In genomic region chr12:111991535-111991934, GRCh38 we compare ENCODE assay signal across 22 cellular contexts. TPM values are rescaled to one million over a fixed set of nuclear protein-coding genes. Genes with fewer than 3 reads are reported as not detected.
DNase-seq lines count a peak whose midpoint lies in the region; ATAC-seq and TF ChIP-seq lines count a peak whose summit lies in the region.
"Had no signal": no experiment of that assay in that cellular context is flagged by ENCODE, and none has a peak within 500 bp of the region (broad histone marks: within the 10 kb centered on the region; RNA-seq: fewer than 3 reads in every experiment).

No MANE protein-coding gene starts in this region.

- intact Hi-C loops in psoas muscle (cut with DNase I), result no loop called here

- no peak for TF ChIP-seq CTCF in psoas muscle (IDR thresholded peaks at IDR 0.05)

- H3K36me3 ChIP-seq in psoas muscle (ENCODE audit: insufficient read depth in 1 of 2, low read depth in 1 of 2), result peaks cover 0 to 23% of the 10 kb centered on the region in 2 donors

- ATAC-seq in stimulated activated naive CD8-positive, alpha-beta T cell treated with anti-CD3 and anti-CD28 coated beads, Interleukin-15, Interleukin-2, amounts not matched to agents 100 U/mL and 50 U/mL, for 24 hours, result no peak
- ATAC-seq in central memory CD8-positive, alpha-beta T cell (replicated peaks; ENCODE audit: extremely low read depth, poor library complexity, severe bottlenecking), result no peak
- no peak for ATAC-seq in psoas muscle
- ATAC-seq: lower lobe of right lung, PC-3 had no signal

- H3K27me3 ChIP-seq in psoas muscle (ENCODE audit: insufficient read depth in 3 of 3, low read length in 2 of 3), result no peaks in the 10 kb centered on the region
- H3K27me3 ChIP-seq: cardiac muscle cell had no signal

- no peaks in the 10 kb centered on the region for H3K9me3 ChIP-seq in psoas muscle
- H3K9me3 ChIP-seq: lower lobe of right lung had no signal

- peak overlapping the region; percentile 31 for H3K4me3 Mint-ChIP-seq in T-helper 2 cell treated with Interferon-gamma antibody and Interleukin-4, amounts not matched to agents 5 μg/mL and 100 μg/mL, for 36 hours
- no peak overlapping the region for H3K4me3 Mint-ChIP-seq in stimulated activated naive CD8-positive, alpha-beta T cell treated with anti-CD3 and anti-CD28 coated beads, Interleukin-15, Interleukin-2, amounts not matched to agents 100 ng/mL and 50 ng/mL, for 24 hours
- peak overlapping the region; percentile 86 for H3K4me3 Mint-ChIP-seq in central memory CD8-positive, alpha-beta T cell
- H3K4me3 Mint-ChIP-seq: HFFc6 had no signal

- no peaks in the 10 kb centered on the region for H3K4me1 ChIP-seq in psoas muscle

- no peaks in the 10 kb centered on the region for H3K27me3 Mint-ChIP-seq in T-helper 2 cell treated with Interferon-gamma antibody and Interleukin-4, amounts not matched to agents 5 μg/mL and 100 μg/mL, for 36 hours (ENCODE audit: low read depth)
- no peaks in the 10 kb centered on the region for H3K27me3 Mint-ChIP-seq in stimulated activated naive CD8-positive, alpha-beta T cell treated with anti-CD3 and anti-CD28 coated beads, Interleukin-15, Interleukin-2, amounts not matched to agents 100 ng/mL and 50 ng/mL, for 24 hours
- H3K27me3 Mint-ChIP-seq in central memory CD8-positive, alpha-beta T cell, result no peaks in the 10 kb centered on the region
- H3K27me3 Mint-ChIP-seq: progenitor cell of endocrine pancreas had no signal

- DNase-seq in T-helper 2 cell treated with Interferon-gamma antibody and Interleukin-4, amounts not matched to agents 5 μg/mL and 100 μg/mL, for 36 hours (ENCODE audit: low spot score), result no peak
- DNase-seq in T-helper 2 cell (no peak), KG1 (lab: John Stamatoyannopoulos, UW) (no peak), NCI-H748 (lab: John Stamatoyannopoulos, UW; ENCODE audit: unreplicated experiment) (no peak), psoas muscle (no peak)
- no peak for DNase-seq in stimulated activated naive CD8-positive, alpha-beta T cell treated with anti-CD3 and anti-CD28 coated beads, Interleukin-15, Interleukin-2, amounts not matched to agents 100 U/mL and 50 U/mL, for 24 hours
- DNase-seq in central memory CD8-positive, alpha-beta T cell (ENCODE audit: low spot score in 2 of 2), result no peak
- DNase-seq: 8988T, Calu3, lower lobe of right lung, NCI-H1092, NCI-H187 treated with DMSO at 0.1 percent for 48 hours, NCI-H2227 treated with DMSO at 0.1 percent for 48 hours, NCI-H748 treated with DMSO at 0.1 percent for 48 hours, PC-3, SHP77 treated with DMSO at 0.1 percent for 48 hours, SW 1271 had no signal

- H3K27ac Mint-ChIP-seq in T-helper 2 cell treated with Interferon-gamma antibody and Interleukin-4, amounts not matched to agents 5 μg/mL and 100 μg/mL, for 36 hours, result peak overlapping the region; percentile 96
- H3K27ac Mint-ChIP-seq in stimulated activated naive CD8-positive, alpha-beta T cell treated with anti-CD3 and anti-CD28 coated beads, Interleukin-15, Interleukin-2, amounts not matched to agents 100 ng/mL and 50 ng/mL, for 24 hours, result peak overlapping the region; percentile 64
- H3K27ac Mint-ChIP-seq in central memory CD8-positive, alpha-beta T cell (ENCODE audit: low read depth), result peak overlapping the region; percentile 89
- H3K27ac Mint-ChIP-seq: HFFc6, progenitor cell of endocrine pancreas had no signal

- 94 to 97% (median 95%) methylated on average over 2 of the region's 2 CpGs for WGBS in psoas muscle, 3 donors

- peaks cover 42% of the 10 kb centered on the region for H3K4me1 Mint-ChIP-seq in T-helper 2 cell treated with Interferon-gamma antibody and Interleukin-4, amounts not matched to agents 5 μg/mL and 100 μg/mL, for 36 hours (ENCODE audit: low read depth)
- peaks cover 51% of the 10 kb centered on the region for H3K4me1 Mint-ChIP-seq in stimulated activated naive CD8-positive, alpha-beta T cell treated with anti-CD3 and anti-CD28 coated beads, Interleukin-15, Interleukin-2, amounts not matched to agents 100 ng/mL and 50 ng/mL, for 24 hours (ENCODE audit: low read depth)
- peaks cover 58% of the 10 kb centered on the region for H3K4me1 Mint-ChIP-seq in central memory CD8-positive, alpha-beta T cell

- H3K27ac ChIP-seq in psoas muscle, result no peak overlapping the region
- H3K27ac ChIP-seq: cardiac muscle cell, lower lobe of right lung had no signal

- H3K36me3 Mint-ChIP-seq in T-helper 2 cell treated with Interferon-gamma antibody and Interleukin-4, amounts not matched to agents 5 μg/mL and 100 μg/mL, for 36 hours (ENCODE audit: low read depth), result peaks cover 28% of the 10 kb centered on the region
- H3K36me3 Mint-ChIP-seq in stimulated activated naive CD8-positive, alpha-beta T cell treated with anti-CD3 and anti-CD28 coated beads, Interleukin-15, Interleukin-2, amounts not matched to agents 100 ng/mL and 50 ng/mL, for 24 hours (ENCODE audit: low read depth), result peaks cover 3% of the 10 kb centered on the region
- peaks cover 16% of the 10 kb centered on the region for H3K36me3 Mint-ChIP-seq in central memory CD8-positive, alpha-beta T cell (ENCODE audit: insufficient read depth)

- no peak overlapping the region for H3K4me3 ChIP-seq in psoas muscle
- H3K4me3 ChIP-seq: cardiac muscle cell, lower lobe of right lung had no signal

- no peaks in the 10 kb centered on the region for H3K9me3 Mint-ChIP-seq in T-helper 2 cell treated with Interferon-gamma antibody and Interleukin-4, amounts not matched to agents 5 μg/mL and 100 μg/mL, for 36 hours
- H3K9me3 Mint-ChIP-seq in stimulated activated naive CD8-positive, alpha-beta T cell treated with anti-CD3 and anti-CD28 coated beads, Interleukin-15, Interleukin-2, amounts not matched to agents 100 ng/mL and 50 ng/mL, for 24 hours, result no peaks in the 10 kb centered on the region
- H3K9me3 Mint-ChIP-seq in central memory CD8-positive, alpha-beta T cell, result no peaks in the 10 kb centered on the region
- H3K9me3 Mint-ChIP-seq: activated T-helper 2 cell treated with anti-CD3 and anti-CD28 coated beads, Interferon-gamma antibody, Interleukin-2, Interleukin-4, amounts not matched to agents 10 μg/mL and 5 μg/mL and 100 μg/mL, durations not matched to agents 14 hours and 24 hours and 36 hours; HFFc6 had no signal

RNA-seq across cellular contexts. Expression of gene TMEM116, which starts 21.4 kb away (rescaled TPM):
- 1 to 10 TPM; 3.2 to 7.3 (median 5.8) TPM for total RNA-seq in psoas muscle
- polyA plus RNA-seq in psoas muscle, result 10 to 100 TPM in 1 of 3 donors, 1 to 10 TPM in 2; 3.9 to 12.5 (median 4.7) TPM

RNA-seq across cellular contexts. Expression of gene ERP29, which starts 21.7 kb away (rescaled TPM):
- total RNA-seq in psoas muscle, result 10 to 100 TPM; 15.3 to 24.3 (median 19.6) TPM
- polyA plus RNA-seq in psoas muscle, result 10 to 100 TPM; 26.8 to 38.7 (median 32.4) TPM
